In the genomic region with DNA sequence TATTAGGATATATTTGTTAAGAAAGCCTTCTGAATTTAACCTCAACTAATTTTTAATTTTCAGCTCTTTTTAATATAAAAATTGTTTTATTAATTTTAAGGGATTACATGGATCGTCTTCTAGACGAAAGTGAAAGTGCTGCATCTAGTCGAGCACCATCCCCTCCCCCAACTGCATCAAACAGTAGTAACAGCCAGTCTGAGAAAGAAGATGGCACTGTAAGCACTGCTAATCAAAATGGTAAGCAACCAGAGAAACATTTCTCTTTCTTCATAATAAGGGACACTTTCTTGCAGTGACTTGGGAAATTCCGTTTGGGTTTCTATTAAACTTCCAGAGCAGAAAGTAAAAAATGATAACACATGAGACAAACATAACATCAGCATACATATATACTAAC, we compare ENCODE assay signal across 8 cellular contexts. TPM values are rescaled to one million over a fixed set of nuclear protein-coding genes. Genes with fewer than 3 reads are reported as not detected.
DNase-seq lines count a peak whose midpoint lies in the region; ATAC-seq, FAIRE-seq and TF ChIP-seq lines count a peak whose summit lies in the region.

No MANE protein-coding gene starts in this region.

- H3K27me3 Mint-ChIP-seq in activated T-cell treated with anti-CD3 and anti-CD28 coated beads, Interleukin-2, amount 50 U/mL, for 24 hours: no peaks in the 10 kb centered on the region
- H3K27me3 Mint-ChIP-seq in immature natural killer cell (ENCODE audit: low read depth in 3 of 3): peaks cover 0 to 3% (median 0%) of the 10 kb centered on the region in 3 donors

- ATAC-seq in HG02759 (IDR thresholded peaks at IDR 0.05; ENCODE audit: unreplicated experiment): no peak

- H3K36me3 Mint-ChIP-seq in activated T-cell treated with anti-CD3 and anti-CD28 coated beads, Interleukin-2, amount 50 U/mL, for 24 hours (ENCODE audit: low read depth): peaks cover 88% of the 10 kb centered on the region
- peaks cover 13 to 35% (median 17%) of the 10 kb centered on the region in 3 donors for H3K36me3 Mint-ChIP-seq in immature natural killer cell

- peak overlapping the region; percentile 53 for H3K4me3 Mint-ChIP-seq in activated T-cell treated with anti-CD3 and anti-CD28 coated beads, Interleukin-2, amount 50 U/mL, for 24 hours
- H3K4me3 Mint-ChIP-seq in immature natural killer cell: peak overlapping the region; percentile 49 to 82 (median 74)

- no peak for TF ChIP-seq POLR2A in H54 (IDR thresholded peaks at IDR 0.05; ENCODE audit: low read depth, low read length)

- peak overlapping the region; percentile 56 for H3K4me3 ChIP-seq in Jurkat, Clone E6-1 (ENCODE audit: low read length)

- no peaks in the 10 kb centered on the region for H3K9me3 Mint-ChIP-seq in activated T-cell treated with anti-CD3 and anti-CD28 coated beads, Interleukin-2, amount 50 U/mL, for 24 hours
- no peaks in the 10 kb centered on the region for H3K9me3 Mint-ChIP-seq in immature natural killer cell

- no peak for FAIRE-seq in H54 (lab: Jason Lieb, UNC)

- peaks cover 48% of the 10 kb centered on the region for H3K4me1 Mint-ChIP-seq in activated T-cell treated with anti-CD3 and anti-CD28 coated beads, Interleukin-2, amount 50 U/mL, for 24 hours (ENCODE audit: low read depth)
- H3K4me1 Mint-ChIP-seq in immature natural killer cell: peaks cover 8 to 18% of the 10 kb centered on the region in 2 donors

- DNase-seq in Jurkat, Clone E6-1 (ENCODE audit: low read depth, low spot score): peak; percentile 78
- DNase-seq in activated T-cell treated with anti-CD3 and anti-CD28 coated beads, Interleukin-2, amount 50 U/mL, for 24 hours: no peak
- DNase-seq in immature natural killer cell: peak; percentile 34 to 47 (median 42)
- peak; percentile 9 for DNase-seq in stimulated activated naive CD4-positive, alpha-beta T cell treated with Interleukin-2 at 50 U/mL for 16 hours (lab: John Stamatoyannopoulos, UW)
- DNase-seq in mesenteric fat pad (ENCODE audit: low spot score): no peak
- DNase-seq in NOMO-1 treated with DMSO at 0.1 percent for 48 hours (lab: John Stamatoyannopoulos, UW; ENCODE audit: unreplicated experiment): no peak
- DNase-seq in H54 (ENCODE audit: insufficient read length, low spot score): no peak

- peak overlapping the region; percentile 85 for H3K27ac Mint-ChIP-seq in activated T-cell treated with anti-CD3 and anti-CD28 coated beads, Interleukin-2, amount 50 U/mL, for 24 hours
- H3K27ac Mint-ChIP-seq in immature natural killer cell: peak overlapping the region; percentile 74 to 86 (median 84)

RNA-seq across cellular contexts. Expression of gene MIER1, which starts 56.9 kb away (rescaled TPM):
- polyA plus RNA-seq in Jurkat, Clone E6-1 (2012; ENCODE audit: insufficient read depth, insufficient read length): 14.0 TPM
- polyA plus RNA-seq in immature natural killer cell: 10 to 100 TPM; 24.0 to 48.7 (median 42.0) TPM
- total RNA-seq in mesenteric fat pad: 33.3 TPM

RNA-seq across cellular contexts. Expression of gene DNAI4, which starts 57.0 kb away (rescaled TPM):
- 1.6 TPM for polyA plus RNA-seq in Jurkat, Clone E6-1 (2012; ENCODE audit: insufficient read depth, insufficient read length)
- under 1 TPM in 2 of 3 donors, not detected in 1; 0.27 to 0.57 TPM for polyA plus RNA-seq in immature natural killer cell
- 7.0 TPM for total RNA-seq in mesenteric fat pad

Comparison
In these comparisons a context has a peak if more than half of its experiments do, and no peak if none do; other contexts are left out.
1. DNase-seq: peak in Jurkat, Clone E6-1 (single experiment), immature natural killer cell (3 of 3) and stimulated activated naive CD4-positive, alpha-beta T cell treated with Interleukin-2 at 50 U/mL for 16 hours (single experiment); none in activated T-cell treated with anti-CD3 and anti-CD28 coated beads, Interleukin-2, amount 50 U/mL, for 24 hours (single experiment), mesenteric fat pad (single experiment), NOMO-1 treated with DMSO at 0.1 percent for 48 hours (single experiment) and H54 (single experiment).